21 cellular contexts compared by ENCODE assay signal in genomic region chr7:139722604-139723003, GRCh38.
"Had no signal": no experiment of that assay in that cellular context is flagged by ENCODE, and none has a peak within 500 bp of the region (broad histone marks: within the 10 kb centered on the region; RNA-seq: fewer than 3 reads in every experiment).

No MANE protein-coding gene starts in this region.

- H3K27me3 ChIP-seq: esophagus squamous epithelium, hepatocyte, neural progenitor cell, right atrium auricular region, stomach, testis had no signal

- H3K9me3 ChIP-seq: esophagus squamous epithelium, prostate gland, right atrium auricular region, stomach, testis had no signal

- H3K27ac ChIP-seq: esophagus squamous epithelium, hepatocyte, neural progenitor cell, testis had no signal

- FAIRE-seq: astrocyte, bronchial epithelial cell had no signal

- H3K4me3 ChIP-seq: esophagus squamous epithelium, hepatocyte, neural progenitor cell, prostate gland, right atrium auricular region, smooth muscle cell, stomach, testis had no signal

- H3K36me3 Mint-ChIP-seq: activated naive CD4-positive, alpha-beta T cell treated with anti-CD3 and anti-CD28 coated beads, Interleukin-2, amount 10 ng/mL, durations not matched to agents 7 days and 5 days; stimulated activated effector memory CD8-positive, alpha-beta T cell treated with anti-CD3 and anti-CD28 coated beads, Interleukin-12 subunit alpha, Interleukin-12 subunit beta, amount 100 ng/mL, for 72 hours had no signal

- DNase-seq: activated CD4-positive, alpha-beta T cell treated with anti-CD3 and anti-CD28 coated beads, Interleukin-2, amount 10 ng/mL, durations not matched to agents 24 days and 14 days; activated CD8-positive, alpha-beta T cell treated with anti-CD3 and anti-CD28 coated beads for 36 hours; activated naive CD4-positive, alpha-beta T cell treated with anti-CD3 and anti-CD28 coated beads, Interleukin-2, amount 10 ng/mL, durations not matched to agents 7 days and 5 days; activated T-cell treated with anti-CD3 and anti-CD28 coated beads, Interleukin-2, amount 50 U/mL, for 24 hours; effector memory CD4-positive, alpha-beta T cell; esophagus squamous epithelium; midbrain; stimulated activated CD4-positive, alpha-beta T cell treated with anti-CD3 and anti-CD28 coated beads, Interleukin-4, amount 100 ng/mL, for 24 hours; stomach; T-helper 1 cell; T1000; testis had no signal

- H3K4me1 ChIP-seq: testis had no signal

- H3K4me3 Mint-ChIP-seq: activated CD4-positive, alpha-beta T cell treated with anti-CD3 and anti-CD28 coated beads, Interleukin-2, amount 10 ng/mL, durations not matched to agents 24 days and 14 days; activated CD8-positive, alpha-beta T cell treated with anti-CD3 and anti-CD28 coated beads for 36 hours; activated naive CD4-positive, alpha-beta T cell treated with anti-CD3 and anti-CD28 coated beads, Interleukin-2, amount 10 ng/mL, durations not matched to agents 7 days and 5 days; activated T-cell treated with anti-CD3 and anti-CD28 coated beads, Interleukin-2, amount 50 U/mL, for 24 hours; dendritic cell treated with granulocyte-macrophage colony-stimulating factor and Interleukin-4, amounts not matched to agents 40 ng/mL and 50 ng/mL, for 4 days; neural progenitor cell; stimulated activated effector memory CD8-positive, alpha-beta T cell treated with anti-CD3 and anti-CD28 coated beads, Interleukin-12 subunit alpha, Interleukin-12 subunit beta, amount 100 ng/mL, for 72 hours had no signal

- H3K27me3 Mint-ChIP-seq: activated CD4-positive, alpha-beta T cell treated with anti-CD3 and anti-CD28 coated beads, Interleukin-2, amount 10 ng/mL, durations not matched to agents 24 days and 14 days; activated CD8-positive, alpha-beta T cell treated with anti-CD3 and anti-CD28 coated beads for 36 hours; activated naive CD4-positive, alpha-beta T cell treated with anti-CD3 and anti-CD28 coated beads, Interleukin-2, amount 10 ng/mL, durations not matched to agents 7 days and 5 days; activated T-cell treated with anti-CD3 and anti-CD28 coated beads, Interleukin-2, amount 50 U/mL, for 24 hours; dendritic cell treated with granulocyte-macrophage colony-stimulating factor and Interleukin-4, amounts not matched to agents 40 ng/mL and 50 ng/mL, for 4 days had no signal

- H3K27ac Mint-ChIP-seq: activated CD4-positive, alpha-beta T cell treated with anti-CD3 and anti-CD28 coated beads, Interleukin-2, amount 10 ng/mL, durations not matched to agents 24 days and 14 days; activated CD8-positive, alpha-beta T cell treated with anti-CD3 and anti-CD28 coated beads for 36 hours; activated naive CD4-positive, alpha-beta T cell treated with anti-CD3 and anti-CD28 coated beads, Interleukin-2, amount 10 ng/mL, durations not matched to agents 7 days and 5 days; activated T-cell treated with anti-CD3 and anti-CD28 coated beads, Interleukin-2, amount 50 U/mL, for 24 hours; dendritic cell treated with granulocyte-macrophage colony-stimulating factor and Interleukin-4, amounts not matched to agents 40 ng/mL and 50 ng/mL, for 4 days; neural progenitor cell; stimulated activated effector memory CD8-positive, alpha-beta T cell treated with anti-CD3 and anti-CD28 coated beads, Interleukin-12 subunit alpha, Interleukin-12 subunit beta, amount 100 ng/mL, for 72 hours had no signal

- H3K9me3 Mint-ChIP-seq: activated CD4-positive, alpha-beta T cell treated with anti-CD3 and anti-CD28 coated beads, Interleukin-2, amount 10 ng/mL, durations not matched to agents 24 days and 14 days; activated CD8-positive, alpha-beta T cell treated with anti-CD3 and anti-CD28 coated beads for 36 hours; activated naive CD4-positive, alpha-beta T cell treated with anti-CD3 and anti-CD28 coated beads, Interleukin-2, amount 10 ng/mL, durations not matched to agents 7 days and 5 days; activated T-cell treated with anti-CD3 and anti-CD28 coated beads, Interleukin-2, amount 50 U/mL, for 24 hours; dendritic cell treated with granulocyte-macrophage colony-stimulating factor and Interleukin-4, amounts not matched to agents 40 ng/mL and 50 ng/mL, for 4 days; stimulated activated effector memory CD8-positive, alpha-beta T cell treated with anti-CD3 and anti-CD28 coated beads, Interleukin-12 subunit alpha, Interleukin-12 subunit beta, amount 100 ng/mL, for 72 hours had no signal

- H3K36me3 ChIP-seq: esophagus squamous epithelium, neural progenitor cell, prostate gland, right atrium auricular region, stomach had no signal

- ATAC-seq: activated CD8-positive, alpha-beta T cell treated with anti-CD3 and anti-CD28 coated beads for 36 hours; stimulated activated effector memory CD8-positive, alpha-beta T cell treated with anti-CD3 and anti-CD28 coated beads, Interleukin-12 subunit alpha, Interleukin-12 subunit beta, amount 100 ng/mL, for 72 hours had no signal
